In the genomic region with DNA sequence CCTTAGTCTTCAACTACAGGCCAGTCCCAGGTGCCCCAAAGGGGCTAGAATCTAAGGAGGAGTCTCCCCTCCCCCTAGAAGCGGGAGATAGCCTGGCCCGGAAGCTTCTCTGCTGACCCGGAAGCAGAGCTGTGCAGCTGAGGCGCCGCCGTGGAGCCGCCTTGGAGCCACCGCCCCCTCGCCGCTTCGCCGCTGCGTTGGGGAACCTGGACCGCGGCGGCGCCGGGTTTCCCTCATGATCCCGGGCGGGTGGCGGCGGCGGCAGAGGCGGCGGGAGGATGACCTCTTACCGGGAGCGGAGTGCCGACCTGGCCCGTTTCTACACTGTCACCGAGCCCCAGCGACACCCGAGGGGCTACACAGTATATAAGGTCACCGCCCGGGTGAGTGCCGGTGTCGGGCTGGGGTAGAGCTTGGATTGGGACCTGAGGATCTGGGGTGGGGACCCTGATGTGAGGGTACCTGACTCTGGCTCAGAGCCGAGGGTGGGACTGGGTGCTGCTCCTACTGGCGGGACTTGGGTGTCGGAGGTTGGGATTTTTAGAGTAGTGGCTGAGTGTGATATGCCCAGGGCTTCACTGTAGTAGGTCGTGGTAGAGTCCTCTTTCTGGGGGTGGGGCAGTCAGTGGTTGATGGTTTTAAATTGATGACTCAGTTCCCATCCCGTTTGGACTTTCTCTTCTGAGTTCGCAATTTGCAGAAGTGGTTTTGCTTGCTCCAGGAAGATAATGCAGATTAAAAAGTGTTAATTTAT, we compare ENCODE assay signal across 8 cellular contexts. TPM values are rescaled to one million over a fixed set of nuclear protein-coding genes. Genes with fewer than 3 reads are reported as not detected.
DNase-seq lines count a peak whose midpoint lies in the region; ATAC-seq, FAIRE-seq and TF ChIP-seq lines count a peak whose summit lies in the region.

TSS of gene RPS6KC1 (plus strand) at position 115 of the 754 bp plus-strand sequence. CDS start at position 279, 164 bp downstream.

- H3K36me3 ChIP-seq in pancreas, result no peaks in the 10 kb centered on the region
- no peaks in the 10 kb centered on the region for H3K36me3 ChIP-seq in thyroid gland

- ATAC-seq in HG02588 (IDR thresholded peaks at IDR 0.05; ENCODE audit: unreplicated experiment) (peak; percentile 99), Right ventricle myocardium inferior (peak; percentile 99), pancreas (peak; percentile 99)

- peak; percentile 51 for TF ChIP-seq POLR2A in GM10847 (IDR thresholded peaks at IDR 0.05; ENCODE audit: extremely low read depth, insufficient read length)
- peak in 1 of 2 donors; percentile 41 for TF ChIP-seq POLR2A in thyroid gland (IDR thresholded peaks at IDR 0.05)

- H3K4me3 ChIP-seq in pancreas (peak within 1 kb of the TSS; percentile 51 to 90 (median 80)), thyroid gland (replicated peaks in 1 of 3) (peak within 1 kb of the TSS; percentile 79 to 97 (median 80))

- peaks cover 24% of the 10 kb centered on the region for H3K4me1 Mint-ChIP-seq in activated naive CD8-positive, alpha-beta T cell treated with anti-CD3 and anti-CD28 coated beads for 36 hours

- TF ChIP-seq CTCF in pancreas (IDR thresholded peaks at IDR 0.05) (no peak), thyroid gland (IDR thresholded peaks at IDR 0.05) (peak in 1 of 6 experiments; percentile 11)

- no peaks in the 10 kb centered on the region for H3K9me3 ChIP-seq in pancreas
- no peaks in the 10 kb centered on the region for H3K9me3 ChIP-seq in thyroid gland

- H3K36me3 Mint-ChIP-seq in activated naive CD8-positive, alpha-beta T cell treated with anti-CD3 and anti-CD28 coated beads for 36 hours, result peaks cover 14% of the 10 kb centered on the region

- WGBS in pancreas, 2 donors, result 0% methylated on average over 34 to 42 of the region's 42 CpGs
- WGBS in thyroid gland, 2 donors, result 0 to 1% methylated on average over 20 to 23 of the region's 42 CpGs

- peaks cover 8% of the 10 kb centered on the region for H3K9me3 Mint-ChIP-seq in activated naive CD8-positive, alpha-beta T cell treated with anti-CD3 and anti-CD28 coated beads for 36 hours

- H3K27me3 ChIP-seq in pancreas (no peaks in the 10 kb centered on the region), thyroid gland (no peaks in the 10 kb centered on the region)

- intact Hi-C loops in Right ventricle myocardium inferior (cut with DNase I), result loop anchor here (5.0 kb wide), 1 partner anchor 34 kb away; the partner anchor contains the start of gene ANGEL2
- intact Hi-C loops in pancreas (cut with DNase I), result no loop called here
- intact Hi-C loops in thyroid gland (cut with DNase I), result no loop called here

- peaks cover 19% of the 10 kb centered on the region for H3K27me3 Mint-ChIP-seq in activated naive CD8-positive, alpha-beta T cell treated with anti-CD3 and anti-CD28 coated beads for 36 hours

- H3K27ac ChIP-seq in pancreas (peak within 1 kb of the TSS; percentile 33 to 77 (median 60)), thyroid gland (peak within 1 kb of the TSS in 2 of 3 donors; percentile 52 to 60)

- H3K4me3 Mint-ChIP-seq in activated naive CD8-positive, alpha-beta T cell treated with anti-CD3 and anti-CD28 coated beads for 36 hours, result peak within 1 kb of the TSS; percentile 97

- peak within 1 kb of the TSS; percentile 94 for H3K27ac Mint-ChIP-seq in activated naive CD8-positive, alpha-beta T cell treated with anti-CD3 and anti-CD28 coated beads for 36 hours

- no peak for FAIRE-seq in pancreas (lab: Jason Lieb, UNC)

- H3K4me1 ChIP-seq in pancreas, result peaks cover 7 to 18% (median 8%) of the 10 kb centered on the region in 3 donors
- peaks cover 3 to 4% of the 10 kb centered on the region in 2 donors for H3K4me1 ChIP-seq in thyroid gland

- DNase-seq in NCI-H1048 (lab: John Stamatoyannopoulos, UW) (peak; percentile 58), SKM-1 treated with dmso at 0.1 percent for 144 hours (lab: John Stamatoyannopoulos, UW; ENCODE audit: unreplicated experiment) (peak; percentile 94), Right ventricle myocardium inferior (ENCODE audit: missing footprints) (peak; percentile 94), pancreas (peak; percentile 79 to 93 (median 84)), thyroid gland (peak; percentile 82 to 85)
- DNase-seq in activated naive CD8-positive, alpha-beta T cell treated with anti-CD3 and anti-CD28 coated beads for 36 hours, result peak; percentile 86

RNA-seq across cellular contexts. Expression of gene RPS6KC1, which starts in this region (rescaled TPM):
- total RNA-seq in activated naive CD8-positive, alpha-beta T cell treated with anti-CD3 and anti-CD28 coated beads for 36 hours, result 1 to 10 TPM; 5.3 to 6.0 TPM
- total RNA-seq in Right ventricle myocardium inferior (10.8 TPM), pancreas (10 to 100 TPM in 1 of 6 donors, 1 to 10 TPM in 5; 5.7 to 11.4 (median 7.2) TPM), thyroid gland (10 to 100 TPM; 20.3 to 29.9 (median 22.1) TPM)
- polyA plus RNA-seq in pancreas, result 1 to 10 TPM; 2.3 to 4.9 TPM

Comparison
In these comparisons a context has a peak if more than half of its experiments do, and no peak if none do; other contexts are left out.
1. Peak in every context shown above with its lines: DNase-seq, ATAC-seq, H3K4me3 ChIP-seq and H3K27ac ChIP-seq.